In genomic region chr3:141289228-141289772, GRCh38 we compare ENCODE assay signal across 20 cellular contexts. TPM values are rescaled to one million over a fixed set of nuclear protein-coding genes. Genes with fewer than 3 reads are reported as not detected.
DNase-seq lines count a peak whose midpoint lies in the region; ATAC-seq, FAIRE-seq and TF ChIP-seq lines count a peak whose summit lies in the region.
"Had no signal": no experiment of that assay in that cellular context is flagged by ENCODE, and none has a peak within 500 bp of the region (broad histone marks: within the 10 kb centered on the region; RNA-seq: fewer than 3 reads in every experiment).

No MANE protein-coding gene starts in this region.

- H3K9me2 ChIP-seq in GM23248 (ENCODE audit: insufficient read depth), result no peaks in the 10 kb centered on the region

- H3K4me3 ChIP-seq in CD8-positive, alpha-beta T cell (ENCODE audit: low read depth, low read length), result no peak overlapping the region
- H3K4me3 ChIP-seq in GM23248, result no peak overlapping the region
- H3K4me3 ChIP-seq in GM12878, result no peak overlapping the region
- H3K4me3 ChIP-seq: BLaER1, MG63, PC-9 had no signal

- no peak for DNase-seq in CD8-positive, alpha-beta T cell
- peak; percentile 17 for DNase-seq in GM23248
- no peak for DNase-seq in GM12878 (ENCODE audit: low read depth, low spot score)
- DNase-seq in osteocyte (ENCODE audit: extremely low spot score, unreplicated experiment), result peak; percentile 57
- DNase-seq in occipital lobe (lab: John Stamatoyannopoulos, UW), result no peak
- no peak for DNase-seq in Kasumi-1 (lab: John Stamatoyannopoulos, UW)
- DNase-seq: CD8-positive, alpha-beta memory T cell; H9; Karpas-422; MG63; NCI-H1048; NCI-H1436; NCI-H2029; NCI-H345; NCI-H526; PC-9 had no signal

- peaks cover 74% of the 10 kb centered on the region for H3K36me3 Mint-ChIP-seq in CD8-positive, alpha-beta T cell
- peaks cover 7% of the 10 kb centered on the region for H3K36me3 Mint-ChIP-seq in osteocyte (ENCODE audit: unreplicated experiment)

- no peaks in the 10 kb centered on the region for H3K27me3 ChIP-seq in CD8-positive, alpha-beta T cell (ENCODE audit: insufficient read depth, low read length)
- no peaks in the 10 kb centered on the region for H3K27me3 ChIP-seq in GM23248 (replicated peaks; ENCODE audit: insufficient read depth)
- no peaks in the 10 kb centered on the region for H3K27me3 ChIP-seq in GM12878 (replicated peaks in 1 of 2; ENCODE audit: control insufficient read depth in 2 of 2, insufficient read depth in 2 of 2, low read length in 1 of 2)
- H3K27me3 ChIP-seq: BLaER1, MG63 had no signal

- H3K4me3 Mint-ChIP-seq in CD8-positive, alpha-beta T cell, result no peak overlapping the region
- H3K4me3 Mint-ChIP-seq in osteocyte (ENCODE audit: unreplicated experiment), result no peak overlapping the region
- H3K4me3 Mint-ChIP-seq: CD8-positive, alpha-beta memory T cell; H9 had no signal

- H3K9ac ChIP-seq in GM23248 (no peak overlapping the region), GM12878 (ENCODE audit: control insufficient read depth, insufficient read depth, low read length) (no peak overlapping the region)
- H3K9ac ChIP-seq: BLaER1 had no signal

- in situ Hi-C loops in GM23248 (cut with MboI) (no loop called here), GM12878 (cut with MboI) (no loop called here)

- H4K20me1 ChIP-seq in GM23248 (ENCODE audit: insufficient read depth) (no peaks in the 10 kb centered on the region), GM12878 (ENCODE audit: control insufficient read depth, insufficient read depth) (no peaks in the 10 kb centered on the region)
- H4K20me1 ChIP-seq: BLaER1 had no signal

- H3K4me1 Mint-ChIP-seq in CD8-positive, alpha-beta T cell (ENCODE audit: low read depth), result peaks cover 14% of the 10 kb centered on the region
- H3K4me1 Mint-ChIP-seq in osteocyte (ENCODE audit: unreplicated experiment), result peaks cover 63% of the 10 kb centered on the region
- H3K4me1 Mint-ChIP-seq: H9 had no signal

- H3K4me2 ChIP-seq in GM23248 (ENCODE audit: unreplicated experiment) (no peak overlapping the region), GM12878 (ENCODE audit: control insufficient read depth, insufficient read depth) (peak overlapping the region; percentile 22; the same call in 1 of the 2 replicates)
- H3K4me2 ChIP-seq: BLaER1, PC-9 had no signal

- H3K79me2 ChIP-seq in GM23248 (ENCODE audit: insufficient read depth) (no peaks in the 10 kb centered on the region), GM12878 (ENCODE audit: control insufficient read depth, insufficient read depth, low read length) (no peaks in the 10 kb centered on the region)

- BruUV-seq in GM12878 (replicated peaks; lab: Mats Ljungman, UMichigan), result no TSS peak

- H3K27ac ChIP-seq in CD8-positive, alpha-beta T cell (ENCODE audit: low read depth, low read length), result no peak overlapping the region
- H3K27ac ChIP-seq in GM23248 (no peak overlapping the region), GM12878 (ENCODE audit: control insufficient read depth, insufficient read depth) (no peak overlapping the region)
- H3K27ac ChIP-seq: BLaER1, PC-9 had no signal

- CTCF ChIA-PET in CD8-positive, alpha-beta T cell (lab: Charles Lee), result interaction anchor here (0.9 to 1.2 kb wide), 3 partner anchors 14 to 165 kb away, joined by 3 to 5 read pairs (median 3); partner anchors contain the start of gene PXYLP1
- CTCF ChIA-PET in GM12878 (lab: Yijun Ruan, JAX), result interaction anchor here (1.8 kb wide), 1 partner anchor 165 kb away, joined by 5 read pairs; no protein-coding TSS in a partner anchor

- RAD21 ChIA-PET in GM12878 (lab: Charles Lee; ENCODE audit: unreplicated experiment), result no interaction called here

- H3K9me3 ChIP-seq in CD8-positive, alpha-beta T cell (ENCODE audit: low read length), result no peaks in the 10 kb centered on the region
- H3K9me3 ChIP-seq in GM23248 (ENCODE audit: low read depth) (no peaks in the 10 kb centered on the region), GM12878 (replicated peaks; ENCODE audit: control insufficient read depth, insufficient read depth, low read length) (no peaks in the 10 kb centered on the region)
- H3K9me3 ChIP-seq: BLaER1, MG63 had no signal

- POLR2A ChIA-PET in CD8-positive, alpha-beta T cell (lab: Charles Lee), result no interaction called here
- POLR2A ChIA-PET in GM12878 (lab: Charles Lee), result interaction anchor here (0.5 kb wide), 1 partner anchor 113 kb away, joined by 3 read pairs; no protein-coding TSS in a partner anchor

- peak overlapping the region; percentile 27 for H3K27ac Mint-ChIP-seq in CD8-positive, alpha-beta T cell
- peak overlapping the region; percentile 56 for H3K27ac Mint-ChIP-seq in osteocyte (ENCODE audit: unreplicated experiment)
- H3K27ac Mint-ChIP-seq: IgD-negative memory B cell had no signal

- no peak for TF ChIP-seq RAD21 in GM12878 (IDR thresholded peaks at IDR 0.05; ENCODE audit: insufficient read depth, low read depth, low read length)

- intact Hi-C loops in CD8-positive, alpha-beta T cell (cut with DNase I, micrococcal nuclease), result no loop called here
- intact Hi-C loops in GM12878 (cut with micrococcal nuclease; ENCODE audit: unreplicated experiment), result no loop called here

- no peak for TF ChIP-seq POLR2A in GM12878 (IDR thresholded peaks at IDR 0.05; ENCODE audit: low read depth, low read length)

- SMC1A ChIA-PET in GM12878 (lab: Charles Lee; ENCODE audit: uncharacterized antibody, unreplicated experiment), result no interaction called here

- no peak for TF ChIP-seq EP300 in GM12878 (IDR thresholded peaks at IDR 0.05; ENCODE audit: borderline replicate concordance in 1 of 2, control insufficient read depth in 1 of 2, low read depth in 2 of 2, low read length in 2 of 2)

- FAIRE-seq in GM12878 (lab: Jason Lieb, UNC), result no peak
- FAIRE-seq: D721Med had no signal

- H3K27me3 Mint-ChIP-seq in CD8-positive, alpha-beta T cell (ENCODE audit: low read depth), result no peaks in the 10 kb centered on the region
- no peaks in the 10 kb centered on the region for H3K27me3 Mint-ChIP-seq in osteocyte (ENCODE audit: unreplicated experiment)
- H3K27me3 Mint-ChIP-seq: CD8-positive, alpha-beta memory T cell had no signal

- no peak for ATAC-seq in CD8-positive, alpha-beta T cell
- ATAC-seq in GM12878 (peak; percentile 26; the same call in 2 of the 3 replicates), GM18517 (IDR thresholded peaks at IDR 0.05; ENCODE audit: unreplicated experiment) (no peak)

- H3K36me3 ChIP-seq in CD8-positive, alpha-beta T cell (ENCODE audit: insufficient read depth, low read length), result peaks cover 6% of the 10 kb centered on the region
- H3K36me3 ChIP-seq in GM23248 (ENCODE audit: low read depth) (0 out of 2 replicates have a peak, but pooled peaks cover 5% of the 10 kb centered on the region), GM12878 (ENCODE audit: control insufficient read depth in 2 of 2, insufficient read depth in 2 of 2, low read length in 1 of 2) (no peaks in the 10 kb centered on the region)

- H3K9me3 Mint-ChIP-seq in CD8-positive, alpha-beta T cell, result no peaks in the 10 kb centered on the region
- H3K9me3 Mint-ChIP-seq in osteocyte (ENCODE audit: unreplicated experiment), result no peaks in the 10 kb centered on the region
- H3K9me3 Mint-ChIP-seq: CD8-positive, alpha-beta memory T cell; H9; IgD-negative memory B cell had no signal

- 49 to 55% methylated on average over 2 of the region's 2 CpGs for WGBS in GM23248 (ENCODE audit: low coverage in 1 of 2, low lambda C conversion rate in 2 of 2, missing lambda C conversion rate in 2 of 2), 2 experiments
- 0% methylated on average over 2 of the region's 2 CpGs for WGBS in GM12878 (ENCODE audit: insufficient coverage, insufficient replicate concordance, low lambda C conversion rate, missing lambda C conversion rate)

- TF ChIP-seq CTCF in CD8-positive, alpha-beta T cell (IDR thresholded peaks at IDR 0.05), result no peak
- no peak for TF ChIP-seq CTCF in GM12878 (IDR thresholded peaks at IDR 0.05 in 2 of 3, conservative IDR thresholded peaks at IDR 0.05 in 1 of 3; ENCODE audit: control insufficient read depth in 2 of 3, extremely low read depth in 1 of 3, insufficient read depth in 1 of 3, low read depth in 3 of 3, low read length in 3 of 3)
- no peak for TF ChIP-seq CTCF in osteocyte (IDR thresholded peaks at IDR 0.05)

- H3F3A ChIP-seq in GM23248 (ENCODE audit: insufficient read depth), result peaks cover 3% of the 10 kb centered on the region; the same call in 1 of the 2 replicates

- H3K4me1 ChIP-seq in CD8-positive, alpha-beta T cell (ENCODE audit: insufficient read depth, low read length), result no peaks in the 10 kb centered on the region
- H3K4me1 ChIP-seq in GM23248 (ENCODE audit: insufficient read depth), result peaks cover 9% of the 10 kb centered on the region
- H3K4me1 ChIP-seq in GM12878 (ENCODE audit: control insufficient read depth, insufficient read depth, low read length), result peaks cover 27% of the 10 kb centered on the region

- H2AFZ ChIP-seq in GM23248 (no peak overlapping the region), GM12878 (ENCODE audit: control insufficient read depth, low read depth, low read length) (peak overlapping the region; percentile 39; the same call in 1 of the 2 replicates)
- H2AFZ ChIP-seq: PC-9 had no signal

RNA-seq across cellular contexts. Expression of gene PXYLP1, which starts 57.7 kb away (rescaled TPM):
- total RNA-seq in CD8-positive, alpha-beta T cell, result 10 to 100 TPM; 14.5 to 21.8 TPM
- 12.5 and 15.8 TPM in 2 replicates for total RNA-seq in GM23248 (2014; rRNA removed; shearing (Covaris generic))
- 18.7 and 19.7 TPM in 2 replicates for polyA plus RNA-seq in GM23248 (2016; fragmentation: Nextera tagmentation; extraction: Ambion mirVana)
- total RNA-seq in GM12878 (2013; cell fraction: nucleolus; rRNA removed), result 1.6 and 3.7 TPM in 2 replicates
- total RNA-seq in GM12878 (2014; rRNA removed), result 0.05 and 0.06 TPM in 2 replicates
- 0.36 and 0.55 TPM in 2 replicates for total RNA-seq in GM12878 (2014; rRNA removed; fragmentation: Illumina TruSeq; extraction: Trizol)
- 0.48 and 0.69 TPM in 2 replicates for total RNA-seq in GM12878 (2021)
- polyA plus RNA-seq in GM12878 (2011; ENCODE audit: low read depth), result 0.64 TPM
- 0.65 TPM in 2 replicates for polyA plus RNA-seq in GM12878 (2011; rRNA removed)
- 0.25 and 0.35 TPM in 2 replicates for polyA plus RNA-seq in GM12878 (2011; cell fraction: cytosol; rRNA removed)
- 1.1 and 1.2 TPM in 2 replicates for polyA plus RNA-seq in GM12878 (2011; cell fraction: nucleus; rRNA removed)
- polyA plus RNA-seq in GM12878 (2012), result 0.81 and 0.95 TPM in 2 replicates
- 0.14 and 0.32 TPM in 2 replicates for polyA plus RNA-seq in GM12878 (2014; fragmentation: Illumina TruSeq; extraction: Trizol)
- polyA plus RNA-seq in GM12878 (2014; fragmentation: Nextera tagmentation; extraction: Ambion mirVana), result under 1 TPM; 0.19 to 0.35 TPM
- 0.51 and 0.69 TPM in 2 replicates for polyA plus RNA-seq in GM12878 (2014; rRNA removed)
- 1 to 10 TPM in 1 of 2 experiments, under 1 TPM in 1; 0.13 to 1.7 TPM for polyA plus RNA-seq in GM12878 (2016; fragmentation: Nextera tagmentation; extraction: Ambion mirVana)
- 0.52 and 0.59 TPM in 2 replicates for polyA minus RNA-seq in GM12878 (2011; rRNA and poly(A)+ RNA removed)
- not detected in 2 replicates for polyA minus RNA-seq in GM12878 (2011; cell fraction: cytosol; rRNA and poly(A)+ RNA removed)
- 0.77 and 0.97 TPM in 2 replicates for polyA minus RNA-seq in GM12878 (2011; cell fraction: nucleus; rRNA and poly(A)+ RNA removed)
- total RNA-seq in osteocyte, result 21.2 and 21.9 TPM in 2 replicates
- total RNA-seq in occipital lobe, result 42.4 TPM

Comparison
In these comparisons a context has a peak if more than half of its experiments do, and no peak if none do; other contexts are left out.
1. DNase-seq: peak in GM23248 (single experiment) and osteocyte (single experiment); none in CD8-positive, alpha-beta T cell (0 of 7), GM12878 (single experiment), occipital lobe (single experiment) and Kasumi-1 (0 of 2).